In the genomic region with DNA sequence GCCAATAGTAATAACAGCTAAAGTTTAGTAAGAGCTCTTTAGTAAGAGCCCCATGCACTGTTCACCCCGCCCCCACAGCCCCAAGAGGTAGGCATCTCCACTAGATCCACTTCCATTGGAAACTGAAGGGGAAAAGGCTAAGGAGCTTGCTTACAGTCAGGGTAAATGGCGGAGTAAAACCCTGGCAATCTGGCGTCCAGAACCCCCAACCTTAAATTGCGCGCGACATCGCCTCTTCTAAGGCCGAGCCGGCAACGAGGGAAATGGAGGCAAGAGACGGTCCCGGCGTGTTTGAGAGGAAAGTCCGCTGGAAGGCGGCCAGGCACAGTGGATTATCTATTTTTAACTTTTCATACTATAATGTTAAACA, we compare ENCODE assay signal across 8 cellular contexts. TPM values are rescaled to one million over a fixed set of nuclear protein-coding genes. Genes with fewer than 3 reads are reported as not detected.
DNase-seq lines count a peak whose midpoint lies in the region; ATAC-seq, FAIRE-seq and TF ChIP-seq lines count a peak whose summit lies in the region.

No MANE protein-coding gene starts in this region.

- no peak overlapping the region for H2AK5ac ChIP-seq in H1 (ENCODE audit: low read depth, low read length)

- no peak overlapping the region for H3K14ac ChIP-seq in H1 (ENCODE audit: insufficient read length)

- H4K5ac ChIP-seq in H1 (ENCODE audit: insufficient read length, low read depth, low read length), result peak overlapping the region; percentile 88

- H3K23ac ChIP-seq in H1 (ENCODE audit: insufficient read length), result no peak overlapping the region

- ATAC-seq in GM21367 (IDR thresholded peaks at IDR 0.05; ENCODE audit: unreplicated experiment) (peak; percentile 13), HG03565 (IDR thresholded peaks at IDR 0.05; ENCODE audit: unreplicated experiment) (peak; percentile 4)

- no peak overlapping the region for H2BK20ac ChIP-seq in H1 (ENCODE audit: low read length)

- CTCF ChIA-PET in H1 (lab: Charles Lee; ENCODE audit: partially characterized antibody), result interaction anchor here (1.1 to 2.0 kb wide), 2 partner anchors 36 to 91 kb away, joined by 3 to 6 read pairs; a partner anchor contains a TSS

- H4K8ac ChIP-seq in H1 (ENCODE audit: extremely low read depth, insufficient read depth, low read length), result peak overlapping the region; percentile 95

- H3K27me3 ChIP-seq in SJCRH30 (no peaks in the 10 kb centered on the region), H1 (replicated peaks in 1 of 4; ENCODE audit: control insufficient read depth in 3 of 4, extremely low read depth in 1 of 4, insufficient read depth in 3 of 4, low read length in 3 of 4) (no peaks in the 10 kb centered on the region), muscle layer of colon (ENCODE audit: control insufficient read depth in 1 of 2, insufficient read depth in 2 of 2, low read length in 2 of 2) (no peaks in the 10 kb centered on the region)

- no peak for TF ChIP-seq CTCF in H1 (IDR thresholded peaks at IDR 0.05; ENCODE audit: control extremely low read depth in 1 of 3, insufficient read depth in 1 of 3, low read depth in 1 of 3, low read length in 3 of 3)

- H2BK15ac ChIP-seq in H1 (ENCODE audit: low read length), result peak overlapping the region; percentile 83; the same call in 1 of the 2 replicates

- no peaks in the 10 kb centered on the region for H3K9me3 ChIP-seq in SJCRH30 (replicated peaks)
- no peaks in the 10 kb centered on the region for H3K9me3 ChIP-seq in H1 (ENCODE audit: insufficient read depth in 2 of 2, low read depth in 1 of 2, low read length in 1 of 2)
- H3K9me3 ChIP-seq in muscle layer of colon (ENCODE audit: low read length), result no peaks in the 10 kb centered on the region

- peak; percentile 68 for DNase-seq in ELR (ENCODE audit: low read depth)
- DNase-seq in SJCRH30, result peak; percentile 48 to 64
- DNase-seq in H1 (ENCODE audit: low read depth in 1 of 2, low spot score in 2 of 2), result no peak
- no peak for DNase-seq in NCI-H1930 (lab: John Stamatoyannopoulos, UW)
- DNase-seq in amniotic stem cell (lab: John Stamatoyannopoulos, UW), result no peak

- no peak for TF ChIP-seq RAD21 in H1 (IDR thresholded peaks at IDR 0.05 in 1 of 2, conservative IDR thresholded peaks at IDR 0.05 in 1 of 2; ENCODE audit: low read depth in 2 of 2, low read length in 2 of 2)

- H4K20me1 ChIP-seq in H1 (replicated peaks in 1 of 2; ENCODE audit: control insufficient read depth in 1 of 2, insufficient read depth in 2 of 2, low read length in 2 of 2), result peaks cover 0 to 2% of the 10 kb centered on the region in 2 experiments

- 0% methylated on average over 15 of the region's 15 CpGs; no CpG with 5 or more reads in 1 of the 2 experiments for WGBS in H1 (ENCODE audit: extremely low coverage in 1 of 2, insufficient coverage in 1 of 2, insufficient read length in 1 of 2, insufficient replicate concordance in 2 of 2, low coverage in 1 of 2, low lambda C conversion rate in 2 of 2, missing lambda C conversion rate in 1 of 2), 2 experiments

- peak overlapping the region; percentile 88 for H2BK5ac ChIP-seq in H1 (ENCODE audit: low read depth, low read length)

- H3K79me1 ChIP-seq in H1 (ENCODE audit: low read depth, low read length), result no peaks in the 10 kb centered on the region

- peak overlapping the region; percentile 93 for H3K4ac ChIP-seq in H1 (replicated peaks; ENCODE audit: insufficient read length, low read depth, low read length)

- no peak for TF ChIP-seq EP300 in H1 (IDR thresholded peaks at IDR 0.05; ENCODE audit: borderline replicate concordance in 1 of 2, low read depth in 2 of 2, low read length in 2 of 2)

- peak overlapping the region; percentile 68 for H3K18ac ChIP-seq in H1 (ENCODE audit: extremely low read depth, low read length)

- peak overlapping the region; percentile 92; the same call in 1 of the 2 replicates for H2AFZ ChIP-seq in H1 (ENCODE audit: low read length)

- H3K9ac ChIP-seq in H1 (replicated peaks in 1 of 4; ENCODE audit: extremely low read depth in 1 of 4, low read depth in 3 of 4, low read length in 3 of 4) (peak overlapping the region; percentile 93 to 95 (median 94)), muscle layer of colon (ENCODE audit: low read length) (peak overlapping the region; percentile 37)

- H3K4me3 ChIP-seq in SJCRH30 (peak overlapping the region; percentile 83), H1 (ENCODE audit: extremely low read depth in 1 of 4, insufficient read depth in 2 of 4, low read depth in 3 of 4, low read length in 4 of 4) (peak overlapping the region; percentile 75 to 99 (median 96)), muscle layer of colon (ENCODE audit: low read depth in 1 of 2, low read length in 2 of 2) (peak overlapping the region; percentile 84 to 99)

- H2BK12ac ChIP-seq in H1 (ENCODE audit: low read depth, low read length), result no peak overlapping the region

- peaks cover 3 to 73% of the 10 kb centered on the region in 2 experiments; a peak in 3 of 4 replicates for H3K79me2 ChIP-seq in H1 (ENCODE audit: control insufficient read depth in 1 of 2, insufficient read depth in 2 of 2, low read length in 2 of 2)

- peak overlapping the region; percentile 89 for H3K56ac ChIP-seq in H1 (replicated peaks; ENCODE audit: insufficient read length, low read depth, low read length)

- H2BK120ac ChIP-seq in H1 (replicated peaks; ENCODE audit: low read depth, low read length), result no peak overlapping the region

- H3K36me3 ChIP-seq in SJCRH30, result peaks cover 15% of the 10 kb centered on the region
- peaks cover 2 to 10% (median 4%) of the 10 kb centered on the region in 4 experiments; a peak in 4 of 8 replicates for H3K36me3 ChIP-seq in H1 (ENCODE audit: control insufficient read depth in 2 of 4, insufficient read depth in 4 of 4, low read length in 3 of 4)
- H3K36me3 ChIP-seq in muscle layer of colon (ENCODE audit: insufficient read depth, low read length), result peaks cover 3% of the 10 kb centered on the region

- H3K4me2 ChIP-seq in H1 (ENCODE audit: insufficient read depth in 1 of 2, low read depth in 2 of 2, low read length in 2 of 2), result peak overlapping the region; percentile 75 to 78

- no peaks in the 10 kb centered on the region; the same call in 1 of the 2 replicates for H3K4me1 ChIP-seq in SJCRH30
- no peaks in the 10 kb centered on the region for H3K4me1 ChIP-seq in H1 (replicated peaks in 1 of 4; ENCODE audit: control insufficient read depth in 3 of 4, insufficient read depth in 4 of 4, low read length in 3 of 4)
- H3K4me1 ChIP-seq in muscle layer of colon (ENCODE audit: insufficient read depth, low read length), result peaks cover 15% of the 10 kb centered on the region

- no peak overlapping the region for H4K91ac ChIP-seq in H1 (replicated peaks; ENCODE audit: insufficient read length, low read length)

- no peak for TF ChIP-seq POLR2A in H1 (IDR thresholded peaks at IDR 0.05; ENCODE audit: control extremely low read depth in 1 of 2, low read depth in 2 of 2, low read length in 2 of 2)

- POLR2A ChIA-PET in H1 (lab: Charles Lee; ENCODE audit: partially characterized antibody), result interaction anchor here (0.6 to 3.5 kb wide), 6 partner anchors 10 to 90 kb away, joined by 3 to 19 read pairs (median 9); a partner anchor contains a TSS

- FAIRE-seq in H1 (lab: Jason Lieb, UNC), result no peak

- H3K23me2 ChIP-seq in H1 (ENCODE audit: low read depth, low read length), result peaks cover 2% of the 10 kb centered on the region; the same call in 1 of the 2 replicates

- H3K27ac ChIP-seq in SJCRH30 (peak overlapping the region; percentile 87), H1 (ENCODE audit: low read depth, low read length) (peak overlapping the region; percentile 97), muscle layer of colon (ENCODE audit: low read depth, low read length) (peak overlapping the region; percentile 63)

TF ChIP-seq in H1, 55 proteins besides CTCF, POLR2A, EP300 and RAD21:
- no peak for TF ChIP-seq GTF2F1 (IDR thresholded peaks at IDR 0.05; ENCODE audit: borderline replicate concordance, low read depth, low read length)
- TF ChIP-seq ASH2L (IDR thresholded peaks at IDR 0.05; ENCODE audit: low read length), result peak; percentile 10
- TF ChIP-seq YY1 (IDR thresholded peaks at IDR 0.05; ENCODE audit: low read depth, low read length), result peak; percentile 76; the same call in 1 of the 2 replicates
TF ChIP-seq in H1: peak in this region for 2.

RNA-seq across cellular contexts. Expression of a gene that starts 0.6 kb away (rescaled TPM):
- total RNA-seq in SJCRH30 (2014; rRNA removed; shearing (Covaris generic)), result 29.4 and 30.2 TPM in 2 replicates
- 31.0 and 32.1 TPM in 2 replicates for total RNA-seq in H1 (2021; fragmentation: NEBNext Ultra II Directional; extraction: Animal tissue kit (Norgen Biotek cat#: 25700))
- 4.7 and 8.6 TPM in 2 replicates for polyA plus RNA-seq in H1 (2011; rRNA removed)
- polyA plus RNA-seq in H1 (2011; cell fraction: cytosol; rRNA removed), result 9.0 TPM
- 3.5 TPM for polyA plus RNA-seq in H1 (2011; cell fraction: nucleus; rRNA removed)
- polyA plus RNA-seq in H1 (2012, experiment 1 of 2), result 11.2 to 20.9 TPM (median 13.8 TPM) in 4 replicates
- 1.6 TPM for polyA plus RNA-seq in H1 (2012, experiment 2 of 2)
- 18.4 TPM for polyA plus RNA-seq in H1 (2013, experiment 1 of 2)
- 17.5 TPM for polyA plus RNA-seq in H1 (2013, experiment 2 of 2)
- polyA minus RNA-seq in H1 (2011; rRNA and poly(A)+ RNA removed), result 22.4 and 25.8 TPM in 2 replicates
- 19.2 TPM for polyA minus RNA-seq in H1 (2011; cell fraction: cytosol; rRNA and poly(A)+ RNA removed)
- 25.4 TPM for polyA minus RNA-seq in H1 (2011; cell fraction: nucleus; rRNA and poly(A)+ RNA removed)

Comparison
In these comparisons a context has a peak if more than half of its experiments do, and no peak if none do; other contexts are left out.
1. DNase-seq: peak in ELR (single experiment) and SJCRH30 (2 of 2); none in H1 (0 of 2), NCI-H1930 (0 of 2) and amniotic stem cell (single experiment).
2. Peak in every context shown above with its lines, with median percentiles within 50 percentile points of each other: H3K27ac ChIP-seq and H3K4me3 ChIP-seq.